28 cellular contexts compared by ENCODE assay signal in the genomic region with DNA sequence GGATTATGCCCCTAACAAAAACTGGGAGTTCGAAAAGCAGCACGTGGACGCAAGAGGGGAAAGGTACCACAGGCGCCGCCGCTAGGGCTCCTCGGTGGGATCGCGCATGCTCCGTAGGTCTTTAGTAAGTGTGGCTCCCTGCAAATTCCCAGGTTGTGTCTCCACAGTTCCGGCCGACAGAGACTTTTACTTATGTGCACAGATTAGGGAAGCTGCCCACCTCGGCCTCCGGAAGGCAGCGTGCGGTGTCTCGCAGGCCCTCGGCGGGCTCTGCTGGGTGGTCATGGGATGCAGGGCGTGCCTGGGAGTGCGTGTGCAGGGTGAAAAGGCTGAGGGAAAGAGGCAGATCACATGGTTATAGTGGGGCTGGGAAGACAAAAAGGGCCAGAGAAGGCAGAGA.
"Had no signal": no experiment of that assay in that cellular context is flagged by ENCODE, and none has a peak within 500 bp of the region (broad histone marks: within the 10 kb centered on the region; RNA-seq: fewer than 3 reads in every experiment).

No MANE protein-coding gene starts in this region.

- H3K4me3 Mint-ChIP-seq: mesothelial cell of epicardium; natural killer cell; nephron progenitor cell; neural progenitor cell; stimulated activated memory B cell treated with anti-CD40 and anti-IgM and Interleukin-4, amounts not matched to agents 10 μg/mL and 1 μg/mL and 100 μg/mL, for 72 hours; type B pancreatic cell had no signal

- H3K4me2 ChIP-seq: hepatocyte, neural progenitor cell, smooth muscle cell had no signal

- H3K4me3 ChIP-seq: heart right ventricle, hepatocyte, left ventricle myocardium inferior, neural progenitor cell, psoas muscle, right atrium auricular region, right lobe of liver, smooth muscle cell, stomach, thoracic aorta, tibial nerve, vagina had no signal

- H3K27me3 Mint-ChIP-seq: stimulated activated memory B cell treated with anti-CD40 and anti-IgM and Interleukin-4, amounts not matched to agents 10 μg/mL and 1 μg/mL and 100 μg/mL, for 72 hours had no signal

- DNase-seq: heart right ventricle; islet precursor cell; left ventricle myocardium inferior; mesenchymal stem cell; naive B cell; natural killer cell; nephron progenitor cell; occipital lobe; psoas muscle; right lobe of liver; stimulated activated CD4-positive, alpha-beta T cell treated with anti-CD3 and anti-CD28 coated beads, Interleukin-1b, Interleukin-23, amount 100 ng/mL, for 48 hours; stimulated activated CD4-positive, alpha-beta T cell treated with anti-CD3 and anti-CD28 coated beads, Interleukin-2, amount 100 ng/mL, for 48 hours; stimulated activated CD4-positive, alpha-beta T cell treated with anti-CD3 and anti-CD28 coated beads, Interleukin-4, amount 100 ng/mL, for 4 hours; stimulated activated CD8-positive, alpha-beta memory T cell treated with anti-CD3 and anti-CD28 coated beads, Interleukin-4, amount 100 ng/mL, for 48 hours; stimulated activated naive CD8-positive, alpha-beta T cell treated with anti-CD3 and anti-CD28 coated beads, Interleukin-15, Interleukin-2, amounts not matched to agents 100 U/mL and 50 U/mL, for 24 hours; stomach had no signal

- H3K79me2 ChIP-seq: hepatocyte, parathyroid adenoma had no signal

- H2AFZ ChIP-seq: hepatocyte, neural progenitor cell, parathyroid adenoma had no signal

- H3K36me3 ChIP-seq: heart right ventricle, left ventricle myocardium inferior, neural progenitor cell, neutrophil, right atrium auricular region, right lobe of liver, stomach, thoracic aorta, tibial nerve, vagina had no signal

- H3K4me1 Mint-ChIP-seq: mesothelial cell of epicardium; naive B cell; natural killer cell; nephron progenitor cell; neural progenitor cell; stimulated activated memory B cell treated with anti-CD40 and anti-IgM and Interleukin-4, amounts not matched to agents 10 μg/mL and 1 μg/mL and 100 μg/mL, for 72 hours had no signal

- H3K9ac ChIP-seq: neural progenitor cell, parathyroid adenoma had no signal

- H3K9me3 Mint-ChIP-seq: mesothelial cell of epicardium, nephron progenitor cell, neural progenitor cell, type B pancreatic cell had no signal

- H3K36me3 Mint-ChIP-seq: mesothelial cell of epicardium; naive B cell; natural killer cell; neural progenitor cell; stimulated activated memory B cell treated with anti-CD40 and anti-IgM and Interleukin-4, amounts not matched to agents 10 μg/mL and 1 μg/mL and 100 μg/mL, for 72 hours; type B pancreatic cell had no signal

- H3K4me1 ChIP-seq: heart right ventricle, left ventricle myocardium inferior, neural progenitor cell, parathyroid adenoma, psoas muscle, right atrium auricular region, right lobe of liver, stomach, tibial nerve, vagina had no signal

- H3K27ac Mint-ChIP-seq: mesothelial cell of epicardium; naive B cell; natural killer cell; nephron progenitor cell; neural progenitor cell; stimulated activated memory B cell treated with anti-CD40 and anti-IgM and Interleukin-4, amounts not matched to agents 10 μg/mL and 1 μg/mL and 100 μg/mL, for 72 hours; type B pancreatic cell had no signal

- H3K9me3 ChIP-seq: heart right ventricle, neutrophil, psoas muscle, right atrium auricular region, right lobe of liver, thoracic aorta, tibial nerve, vagina had no signal

- H3K27ac ChIP-seq: heart right ventricle, left ventricle myocardium inferior, neural progenitor cell, neutrophil, parathyroid adenoma, psoas muscle, right atrium auricular region, right lobe of liver, stomach, thoracic aorta, tibial nerve, vagina had no signal

- H3K27me3 ChIP-seq: heart right ventricle, hepatocyte, neural progenitor cell, neutrophil, right atrium auricular region, right lobe of liver, stomach, tibial nerve, vagina had no signal
